28 cellular contexts compared by ENCODE assay signal in genomic region chr9:107462691-107463090, GRCh38. TPM values are rescaled to one million over a fixed set of nuclear protein-coding genes. Genes with fewer than 3 reads are reported as not detected.
A peak's percentile ranks its signal among the peaks of the same experiment; 100 is the strongest.
DNase-seq lines count a peak whose midpoint lies in the region; ATAC-seq and TF ChIP-seq lines count a peak whose summit lies in the region.
"Had no signal": no experiment of that assay in that cellular context is flagged by ENCODE, and none has a peak within 500 bp of the region (broad histone marks: within the 10 kb centered on the region; RNA-seq: fewer than 3 reads in every experiment).

No MANE protein-coding gene starts in this region.

- no peak for TF ChIP-seq CTCF in cardiac fibroblast (IDR thresholded peaks at IDR 0.05; ENCODE audit: low read depth, low read length)

- ATAC-seq in GM21381 (IDR thresholded peaks at IDR 0.05; ENCODE audit: unreplicated experiment), result no peak
- ATAC-seq: GM12878, right cardiac atrium, T-helper 17 cell had no signal

- no peak overlapping the region for H3K4me3 ChIP-seq in cardiac fibroblast (replicated peaks in 1 of 2; ENCODE audit: low read depth in 2 of 2, low read length in 2 of 2)
- H3K4me3 ChIP-seq: BLaER1, GM12878 had no signal

- DNase-seq in ELR (ENCODE audit: low read depth) (peak; percentile 62), LHCN-M2 (ENCODE audit: low read depth) (peak; percentile 52), cardiac fibroblast (ENCODE audit: low read depth in 2 of 2) (peak; percentile 32 to 53), renal cortical epithelial cell (ENCODE audit: low read depth) (peak; percentile 53), putamen (ENCODE audit: low spot score) (no peak), D341Med (ENCODE audit: low spot score) (no peak)
- DNase-seq in activated naive CD4-positive, alpha-beta T cell (lab: John Stamatoyannopoulos, UW), result no peak
- DNase-seq: activated CD4-positive, alpha-beta T cell treated with anti-CD3 and anti-CD28 coated beads, Interleukin-2, amount 50 U/mL, for 48 hours; activated gamma-delta T cell treated with Interleukin-2 at 50 U/mL for 16 hours; activated T-cell treated with anti-CD3 and anti-CD28 coated beads for 4 hours; amygdala; cerebellar nuclear complex; effector CD4-positive, alpha-beta T cell; erythroblast; GF-D8; naive B cell; NCI-H1436; NCI-H2171; occipital lobe; right cardiac atrium; SHP77; substantia nigra; T-helper 17 cell; WERI-Rb-1 had no signal

RNA-seq across cellular contexts. Expression of gene KLF4, which starts 26.9 kb away (rescaled TPM):
- total RNA-seq in LHCN-M2 (2014; rRNA removed) (4.9 and 6.3 TPM in 2 replicates), renal cortical epithelial cell (3.2 and 3.3 TPM in 2 replicates)
- 1.2 TPM for polyA plus RNA-seq in LHCN-M2 (2012)
- total RNA-seq: OCI-LY7 had no signal

Comparison
In these comparisons a context has a peak if more than half of its experiments do, and no peak if none do; other contexts are left out.
1. DNase-seq: peak in ELR (single experiment), LHCN-M2 (single experiment), cardiac fibroblast (2 of 2) and renal cortical epithelial cell (single experiment); none in activated naive CD4-positive, alpha-beta T cell (0 of 4), putamen (single experiment) and D341Med (single experiment).